ENCODE assay signal across 12 cellular contexts in genomic region chr1:200075938-200076546, GRCh38. TPM values are rescaled to one million over a fixed set of nuclear protein-coding genes. Genes with fewer than 3 reads are reported as not detected.
A peak's percentile ranks its signal among the peaks of the same experiment; 100 is the strongest.
DNase-seq lines count a peak whose midpoint lies in the region; ATAC-seq, FAIRE-seq and TF ChIP-seq lines count a peak whose summit lies in the region.
"Had no signal": no experiment of that assay in that cellular context is flagged by ENCODE, and none has a peak within 500 bp of the region (broad histone marks: within the 10 kb centered on the region; RNA-seq: fewer than 3 reads in every experiment).

No MANE protein-coding gene starts in this region.

- H3K4me3 ChIP-seq in A673 (ENCODE audit: low read depth, low read length, poor library complexity, severe bottlenecking) (peak overlapping the region; percentile 3), choroid plexus epithelial cell (ENCODE audit: low read depth, low read length) (peak overlapping the region; percentile 23), HepG2 (replicated peaks in 1 of 3; ENCODE audit: insufficient read depth in 1 of 3, low read depth in 2 of 3, low read length in 3 of 3) (no peak overlapping the region)

- no peak for FAIRE-seq in HepG2 (lab: Jason Lieb, UNC)

- no peaks in the 10 kb centered on the region for H3K9me3 Mint-ChIP-seq in naive thymus-derived CD8-positive, alpha-beta T cell
- H3K9me3 Mint-ChIP-seq: CD4-positive, CD25-positive, alpha-beta regulatory T cell had no signal

- no peak overlapping the region for H2AFZ ChIP-seq in HepG2 (ENCODE audit: low read length)

- POLR2A ChIA-PET in A673 (lab: Charles Lee; ENCODE audit: low non-redundant PET), result no interaction called here
- POLR2A ChIA-PET in HepG2 (lab: Yijun Ruan, JAX), result no interaction called here
- POLR2A ChIA-PET in naive thymus-derived CD8-positive, alpha-beta T cell (lab: Charles Lee), result no interaction called here

- H3K36me3 Mint-ChIP-seq in naive thymus-derived CD8-positive, alpha-beta T cell, result no peaks in the 10 kb centered on the region
- H3K36me3 Mint-ChIP-seq: CD4-positive, CD25-positive, alpha-beta regulatory T cell had no signal

- H3K27me3 ChIP-seq in A673 (replicated peaks; ENCODE audit: insufficient read depth, low read depth, low read length, poor library complexity), result peaks cover 15% of the 10 kb centered on the region
- no peaks in the 10 kb centered on the region for H3K27me3 ChIP-seq in HepG2 (ENCODE audit: control insufficient read depth in 1 of 2, insufficient read depth in 2 of 2, low read length in 2 of 2)

- H3K4me1 ChIP-seq in A673 (ENCODE audit: insufficient read depth, low read length, poor library complexity, severe bottlenecking), result peaks cover 11% of the 10 kb centered on the region
- H3K4me1 ChIP-seq in HepG2 (ENCODE audit: insufficient read depth, low read length), result no peaks in the 10 kb centered on the region

- TF ChIP-seq EP300 in HepG2 (IDR thresholded peaks at IDR 0.05; ENCODE audit: low read depth in 2 of 2, low read length in 2 of 2), result no peak
- no peak for TF ChIP-seq EP300 in HepG2 (CRISPR knock-in tag; IDR thresholded peaks at IDR 0.05; ENCODE audit: borderline replicate concordance)

- H3K4me1 Mint-ChIP-seq in naive thymus-derived CD8-positive, alpha-beta T cell, result peaks cover 0 to 7% (median 0%) of the 10 kb centered on the region in 4 donors

- WGBS in HepG2 (ENCODE audit: low lambda C conversion rate), result 18% methylated on average over 9 of the region's 9 CpGs

- CTCF ChIA-PET in A673 (lab: Charles Lee), result no interaction called here
- CTCF ChIA-PET in HepG2 (lab: Yijun Ruan, JAX; ENCODE audit: low intra/inter-chr PET ratio, low total read pairs), result no interaction called here

- H3K9ac ChIP-seq in HepG2 (ENCODE audit: insufficient read depth, low read depth, low read length), result no peak overlapping the region

- no peak overlapping the region for H3K4me3 Mint-ChIP-seq in naive thymus-derived CD8-positive, alpha-beta T cell
- H3K4me3 Mint-ChIP-seq: CD4-positive, CD25-positive, alpha-beta regulatory T cell had no signal

- H3K36me3 ChIP-seq in A673 (ENCODE audit: insufficient read depth, low read length, poor library complexity, severe bottlenecking) (no peaks in the 10 kb centered on the region), HepG2 (replicated peaks in 1 of 2; ENCODE audit: control insufficient read depth in 1 of 2, insufficient read depth in 2 of 2, low read length in 2 of 2) (no peaks in the 10 kb centered on the region)
- H3K36me3 ChIP-seq: WERI-Rb-1 had no signal

- H3K4me2 ChIP-seq in HepG2 (ENCODE audit: low read depth, low read length), result no peak overlapping the region

- H3K27ac Mint-ChIP-seq in naive thymus-derived CD8-positive, alpha-beta T cell, result no peak overlapping the region
- H3K27ac Mint-ChIP-seq: CD4-positive, CD25-positive, alpha-beta regulatory T cell had no signal

- no peak for TF ChIP-seq POLR2A in HepG2 (IDR thresholded peaks at IDR 0.05; ENCODE audit: insufficient read depth in 1 of 2, low read depth in 2 of 2, low read length in 2 of 2)

- intact Hi-C loops in A673 (cut with micrococcal nuclease; ENCODE audit: unreplicated experiment) (no loop called here), HepG2 (cut with micrococcal nuclease; ENCODE audit: unreplicated experiment) (no loop called here)

- H3K9me3 ChIP-seq in A673 (ENCODE audit: low read depth, low read length, poor library complexity, severe bottlenecking) (no peaks in the 10 kb centered on the region), HepG2 (ENCODE audit: low read length) (no peaks in the 10 kb centered on the region)

- H3K79me2 ChIP-seq in HepG2 (ENCODE audit: insufficient read depth, low read length), result no peaks in the 10 kb centered on the region

- in situ Hi-C loops in HepG2 (cut with HindIII; ENCODE audit: extremely low pct_ligation_motif_present, low pct_unique_long_range_greater_than_20kb), result no loop called here

- DNase-seq in A673 (ENCODE audit: low spot score), result peak; percentile 86
- peak; percentile 8 for DNase-seq in HuH-7 (ENCODE audit: low spot score)
- peak; percentile 73 for DNase-seq in choroid plexus epithelial cell (ENCODE audit: low read depth)
- peak; percentile 58 for DNase-seq in HepG2 (ENCODE audit: low spot score)
- no peak for DNase-seq in DMS79 treated with DMSO at 0.1 percent for 48 hours (lab: John Stamatoyannopoulos, UW)
- no peak for DNase-seq in stimulated activated naive CD8-positive, alpha-beta T cell treated with anti-CD3 and anti-CD28 coated beads, Interleukin-15, Interleukin-2, amounts not matched to agents 100 U/mL and 50 U/mL, for 24 hours
- no peak for DNase-seq in naive thymus-derived CD8-positive, alpha-beta T cell
- DNase-seq: CD4-positive, CD25-positive, alpha-beta regulatory T cell; MV-4-11; WERI-Rb-1 had no signal

- H4K20me1 ChIP-seq in HepG2 (ENCODE audit: insufficient read depth, low read length), result no peaks in the 10 kb centered on the region

- ATAC-seq in HepG2 (peak; percentile 61), GM19395 (IDR thresholded peaks at IDR 0.05; ENCODE audit: unreplicated experiment) (no peak)
- no peak for ATAC-seq in stimulated activated naive CD8-positive, alpha-beta T cell treated with anti-CD3 and anti-CD28 coated beads, Interleukin-15, Interleukin-2, amounts not matched to agents 100 U/mL and 50 U/mL, for 24 hours
- ATAC-seq in naive thymus-derived CD8-positive, alpha-beta T cell, result no peak

- H3K27me3 Mint-ChIP-seq in naive thymus-derived CD8-positive, alpha-beta T cell, result peaks cover under 1 to 19% (median 12%) of the 10 kb centered on the region in 5 donors

- TF ChIP-seq RAD21 in HepG2 (CRISPR knock-in tag; IDR thresholded peaks at IDR 0.05), result no peak

- H3K27ac ChIP-seq in A673 (ENCODE audit: low read depth, low read length, poor library complexity, severe bottlenecking) (no peak overlapping the region), HepG2 (ENCODE audit: extremely low read length, insufficient read depth, low read length) (no peak overlapping the region)
- H3K27ac ChIP-seq: WERI-Rb-1 had no signal

- BruUV-seq in A673 (replicated peaks; lab: Mats Ljungman, UMichigan) (no TSS peak), HepG2 (replicated peaks; lab: Mats Ljungman, UMichigan) (no TSS peak)

- no peak for TF ChIP-seq CTCF in A673 (conservative IDR thresholded peaks at IDR 0.05; ENCODE audit: low read depth, low read length)
- no peak for TF ChIP-seq CTCF in choroid plexus epithelial cell (conservative IDR thresholded peaks at IDR 0.05; ENCODE audit: low read depth, low read length)
- TF ChIP-seq CTCF in HepG2 (CRISPR knock-in tag; IDR thresholded peaks at IDR 0.05), result no peak

TF ChIP-seq in HepG2, 621 proteins besides CTCF, POLR2A, EP300 and RAD21 (continues in another document):
- no peak for TF ChIP-seq ZNF276 (CRISPR knock-in tag; IDR thresholded peaks at IDR 0.05; ENCODE audit: low read depth)
- TF ChIP-seq ZSCAN21 (CRISPR knock-in tag; IDR thresholded peaks at IDR 0.05; ENCODE audit: borderline replicate concordance), result peak; percentile 70; the same call in 1 of the 2 replicates
- peak; percentile 88; the same call in 1 of the 2 replicates for TF ChIP-seq SOX5 (CRISPR knock-in tag; IDR thresholded peaks at IDR 0.05; ENCODE audit: borderline replicate concordance)
- no peak for TF ChIP-seq ZNF205 (CRISPR knock-in tag; IDR thresholded peaks at IDR 0.05)
- TF ChIP-seq CEBPB (IDR thresholded peaks at IDR 0.05; ENCODE audit: borderline replicate concordance, low read depth, low read length), result peak; percentile 79; the same call in 1 of the 2 replicates
- peak; percentile 71 for TF ChIP-seq FOSL2 (CRISPR knock-in tag; IDR thresholded peaks at IDR 0.05)

RNA-seq across cellular contexts. Expression of gene NR5A2, which starts 48.5 kb away (rescaled TPM):
- total RNA-seq in A673 (2021) (not detected in 2 replicates), HepG2 (2016; rRNA removed; fragmentation: Illumina TruSeq; extraction: Trizol) (2.8 and 2.9 TPM in 2 replicates)
- 1.1 and 1.9 TPM in 2 replicates for total RNA-seq in HepG2 (2016; cell fraction: cytosol; rRNA removed; fragmentation: Illumina TruSeq; extraction: Trizol; ENCODE audit: low read depth)
- 2.4 and 4.2 TPM in 2 replicates for total RNA-seq in HepG2 (2016; cell fraction: insoluble cytoplasmic fraction; rRNA removed; fragmentation: Illumina TruSeq; extraction: Trizol)
- 1.6 TPM in 2 replicates for total RNA-seq in HepG2 (2016; cell fraction: membrane; rRNA removed; fragmentation: Illumina TruSeq; extraction: Trizol)
- total RNA-seq in HepG2 (2016; cell fraction: nucleus; rRNA removed; fragmentation: Illumina TruSeq; extraction: Trizol), result 5.1 and 5.5 TPM in 2 replicates
- polyA plus RNA-seq in HepG2 (2011; rRNA removed), result 0.12 and 0.24 TPM in 2 replicates
- 0.08 and 0.19 TPM in 2 replicates for polyA plus RNA-seq in HepG2 (2011; cell fraction: cytosol; rRNA removed)
- 0.32 and 0.33 TPM in 2 replicates for polyA plus RNA-seq in HepG2 (2011; cell fraction: nucleus; rRNA removed)
- polyA plus RNA-seq in HepG2 (2012), result 0.12 and 0.17 TPM in 2 replicates
- 0.09 and 0.17 TPM in 2 replicates for polyA plus RNA-seq in HepG2 (2016; cell fraction: cytosol; fragmentation: Illumina TruSeq; extraction: Trizol; ENCODE audit: low read depth)
- polyA plus RNA-seq in HepG2 (2016; cell fraction: insoluble cytoplasmic fraction; fragmentation: Illumina TruSeq; extraction: Trizol; ENCODE audit: low read depth), result 2.0 and 2.5 TPM in 2 replicates
- 0.42 and 0.54 TPM in 2 replicates for polyA plus RNA-seq in HepG2 (2016; cell fraction: membrane; fragmentation: Illumina TruSeq; extraction: Trizol; ENCODE audit: low read depth)
- 2.8 and 3.1 TPM in 2 replicates for polyA plus RNA-seq in HepG2 (2016; cell fraction: nucleus; fragmentation: Illumina TruSeq; extraction: Trizol; ENCODE audit: insufficient read depth, low read depth)
- 0.10 TPM in 1 of 2 replicates, not detected in the other for polyA minus RNA-seq in HepG2 (2011; rRNA and poly(A)+ RNA removed; ENCODE audit: low replicate concordance)
- 0.35 and 0.40 TPM in 2 replicates for polyA minus RNA-seq in HepG2 (2011; cell fraction: cytosol; rRNA and poly(A)+ RNA removed)
- polyA minus RNA-seq in HepG2 (2011; cell fraction: nucleus; rRNA and poly(A)+ RNA removed), result 0.99 and 1.4 TPM in 2 replicates
- not detected for total RNA-seq in naive thymus-derived CD8-positive, alpha-beta T cell
- polyA plus RNA-seq in naive thymus-derived CD8-positive, alpha-beta T cell, result not detected
- total RNA-seq: CD4-positive, CD25-positive, alpha-beta regulatory T cell; osteocyte had no signal
- polyA plus RNA-seq: CD4-positive, CD25-positive, alpha-beta regulatory T cell had no signal

Comparison
In these comparisons a context has a peak if more than half of its experiments do, and no peak if none do; other contexts are left out.
1. DNase-seq: peak in A673 (single experiment), HuH-7 (single experiment), choroid plexus epithelial cell (single experiment) and HepG2 (single experiment); none in DMS79 treated with DMSO at 0.1 percent for 48 hours (single experiment), stimulated activated naive CD8-positive, alpha-beta T cell treated with anti-CD3 and anti-CD28 coated beads, Interleukin-15, Interleukin-2, amounts not matched to agents 100 U/mL and 50 U/mL, for 24 hours (single experiment) and naive thymus-derived CD8-positive, alpha-beta T cell (0 of 10).
2. H3K4me3 ChIP-seq: peak in A673 (single experiment) and choroid plexus epithelial cell (single experiment); none in HepG2 (0 of 3).